In the genomic region with DNA sequence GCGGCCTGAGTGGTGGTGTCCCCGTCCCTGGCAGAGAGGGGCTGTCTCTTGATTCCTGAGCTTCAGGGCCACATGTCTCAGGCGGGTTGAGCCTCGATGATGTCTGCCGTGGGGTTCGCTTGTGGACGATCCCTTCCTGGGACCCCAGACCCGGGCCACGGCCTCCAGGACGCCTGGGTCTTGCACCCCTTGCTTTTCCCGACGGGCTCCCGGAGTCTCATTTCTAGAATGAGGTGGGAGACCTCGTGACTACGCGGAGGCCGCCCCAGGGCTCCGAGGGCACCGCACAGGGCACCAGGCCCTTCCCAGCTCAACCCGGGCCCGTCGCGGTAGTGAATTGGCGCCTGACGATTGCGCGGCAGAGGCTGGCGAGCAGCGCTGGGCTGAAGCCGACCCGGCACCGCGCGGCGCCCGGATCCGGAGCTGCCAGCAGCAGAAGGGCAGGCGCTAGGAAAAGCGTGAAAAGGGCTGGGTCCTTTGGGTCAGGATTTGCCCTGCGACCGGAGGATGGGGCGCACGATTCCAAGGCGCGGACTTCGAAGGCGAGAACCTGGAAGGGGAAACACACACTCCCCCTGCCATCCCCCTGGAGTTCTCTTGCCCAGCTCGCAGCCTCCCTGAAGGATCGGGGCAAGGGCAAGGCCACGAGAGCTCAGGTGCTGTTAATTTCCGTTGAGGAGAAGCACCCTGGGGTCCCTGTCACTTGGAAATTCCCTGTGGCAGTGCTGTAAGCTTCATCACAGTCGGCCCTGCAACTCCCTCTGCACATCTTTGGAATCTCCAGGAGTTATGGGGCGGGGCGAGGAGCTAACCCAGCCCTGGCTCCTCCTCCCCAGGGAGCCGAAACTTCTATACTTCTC, we compare ENCODE assay signal across 1 cellular context.
TF ChIP-seq lines count a peak whose summit lies in the region.

No MANE protein-coding gene starts in this region.

TF ChIP-seq in SK-N-SH treated with all-trans-retinoic acid at 6 μM for 48 hours, 23 proteins besides CTCF, POLR2A, EP300 and RAD21 (continued from another document):
- TF ChIP-seq, protein P1, sequence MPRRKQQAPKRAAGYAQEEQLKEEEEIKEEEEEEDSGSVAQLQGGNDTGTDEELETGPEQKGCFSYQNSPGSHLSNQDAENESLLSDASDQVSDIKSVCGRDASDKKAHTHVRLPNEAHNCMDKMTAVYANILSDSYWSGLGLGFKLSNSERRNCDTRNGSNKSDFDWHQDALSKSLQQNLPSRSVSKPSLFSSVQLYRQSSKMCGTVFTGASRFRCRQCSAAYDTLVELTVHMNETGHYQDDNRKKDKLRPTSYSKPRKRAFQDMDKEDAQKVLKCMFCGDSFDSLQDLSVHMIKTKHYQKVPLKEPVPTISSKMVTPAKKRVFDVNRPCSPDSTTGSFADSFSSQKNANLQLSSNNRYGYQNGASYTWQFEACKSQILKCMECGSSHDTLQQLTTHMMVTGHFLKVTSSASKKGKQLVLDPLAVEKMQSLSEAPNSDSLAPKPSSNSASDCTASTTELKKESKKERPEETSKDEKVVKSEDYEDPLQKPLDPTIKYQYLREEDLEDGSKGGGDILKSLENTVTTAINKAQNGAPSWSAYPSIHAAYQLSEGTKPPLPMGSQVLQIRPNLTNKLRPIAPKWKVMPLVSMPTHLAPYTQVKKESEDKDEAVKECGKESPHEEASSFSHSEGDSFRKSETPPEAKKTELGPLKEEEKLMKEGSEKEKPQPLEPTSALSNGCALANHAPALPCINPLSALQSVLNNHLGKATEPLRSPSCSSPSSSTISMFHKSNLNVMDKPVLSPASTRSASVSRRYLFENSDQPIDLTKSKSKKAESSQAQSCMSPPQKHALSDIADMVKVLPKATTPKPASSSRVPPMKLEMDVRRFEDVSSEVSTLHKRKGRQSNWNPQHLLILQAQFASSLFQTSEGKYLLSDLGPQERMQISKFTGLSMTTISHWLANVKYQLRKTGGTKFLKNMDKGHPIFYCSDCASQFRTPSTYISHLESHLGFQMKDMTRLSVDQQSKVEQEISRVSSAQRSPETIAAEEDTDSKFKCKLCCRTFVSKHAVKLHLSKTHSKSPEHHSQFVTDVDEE (CRISPR knock-in tag; IDR thresholded peaks at IDR 0.05): no peak
- TF ChIP-seq TCF4 (CRISPR knock-in tag; IDR thresholded peaks at IDR 0.05; ENCODE audit: borderline replicate concordance) (no peak), ISL1 (CRISPR knock-in tag; IDR thresholded peaks at IDR 0.05) (no peak), GLIS3 (CRISPR knock-in tag; IDR thresholded peaks at IDR 0.05) (no peak), ZFP30 (CRISPR knock-in tag; IDR thresholded peaks at IDR 0.05) (no peak), ZNF565 (CRISPR knock-in tag; conservative IDR thresholded peaks at IDR 0.05; ENCODE audit: low read depth) (no peak), SNAI2 (CRISPR knock-in tag; IDR thresholded peaks at IDR 0.05) (no peak), TOX (CRISPR knock-in tag; IDR thresholded peaks at IDR 0.05; ENCODE audit: borderline replicate concordance) (no peak), ZNF70 (CRISPR knock-in tag; IDR thresholded peaks at IDR 0.05) (no peak)
- TF ChIP-seq, protein P2, sequence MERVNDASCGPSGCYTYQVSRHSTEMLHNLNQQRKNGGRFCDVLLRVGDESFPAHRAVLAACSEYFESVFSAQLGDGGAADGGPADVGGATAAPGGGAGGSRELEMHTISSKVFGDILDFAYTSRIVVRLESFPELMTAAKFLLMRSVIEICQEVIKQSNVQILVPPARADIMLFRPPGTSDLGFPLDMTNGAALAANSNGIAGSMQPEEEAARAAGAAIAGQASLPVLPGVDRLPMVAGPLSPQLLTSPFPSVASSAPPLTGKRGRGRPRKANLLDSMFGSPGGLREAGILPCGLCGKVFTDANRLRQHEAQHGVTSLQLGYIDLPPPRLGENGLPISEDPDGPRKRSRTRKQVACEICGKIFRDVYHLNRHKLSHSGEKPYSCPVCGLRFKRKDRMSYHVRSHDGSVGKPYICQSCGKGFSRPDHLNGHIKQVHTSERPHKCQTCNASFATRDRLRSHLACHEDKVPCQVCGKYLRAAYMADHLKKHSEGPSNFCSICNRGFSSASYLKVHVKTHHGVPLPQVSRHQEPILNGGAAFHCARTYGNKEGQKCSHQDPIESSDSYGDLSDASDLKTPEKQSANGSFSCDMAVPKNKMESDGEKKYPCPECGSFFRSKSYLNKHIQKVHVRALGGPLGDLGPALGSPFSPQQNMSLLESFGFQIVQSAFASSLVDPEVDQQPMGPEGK (CRISPR knock-in tag; IDR thresholded peaks at IDR 0.05; ENCODE audit: borderline replicate concordance): no peak
- TF ChIP-seq, protein P3, sequence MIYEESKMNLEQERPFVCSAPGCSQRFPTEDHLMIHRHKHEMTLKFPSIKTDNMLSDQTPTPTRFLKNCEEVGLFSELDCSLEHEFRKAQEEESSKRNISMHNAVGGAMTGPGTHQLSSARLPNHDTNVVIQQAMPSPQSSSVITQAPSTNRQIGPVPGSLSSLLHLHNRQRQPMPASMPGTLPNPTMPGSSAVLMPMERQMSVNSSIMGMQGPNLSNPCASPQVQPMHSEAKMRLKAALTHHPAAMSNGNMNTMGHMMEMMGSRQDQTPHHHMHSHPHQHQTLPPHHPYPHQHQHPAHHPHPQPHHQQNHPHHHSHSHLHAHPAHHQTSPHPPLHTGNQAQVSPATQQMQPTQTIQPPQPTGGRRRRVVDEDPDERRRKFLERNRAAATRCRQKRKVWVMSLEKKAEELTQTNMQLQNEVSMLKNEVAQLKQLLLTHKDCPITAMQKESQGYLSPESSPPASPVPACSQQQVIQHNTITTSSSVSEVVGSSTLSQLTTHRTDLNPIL (CRISPR knock-in tag; IDR thresholded peaks at IDR 0.05; ENCODE audit: low read depth): no peak
TF ChIP-seq in SK-N-SH treated with all-trans-retinoic acid at 6 μM for 48 hours: peak in this region for 0.
